Comparison of ENCODE assay signal across 18 cellular contexts in genomic region chr9:95667789-95668188, GRCh38.
"Had no signal": no experiment of that assay in that cellular context is flagged by ENCODE, and none has a peak within 500 bp of the region (broad histone marks: within the 10 kb centered on the region; RNA-seq: fewer than 3 reads in every experiment).

No MANE protein-coding gene starts in this region.

- DNase-seq: activated CD4-positive, alpha-beta T cell treated with anti-CD3 and anti-CD28 coated beads for 1 hour; activated CD4-positive, alpha-beta T cell treated with anti-CD3 and anti-CD28 coated beads, Interleukin-2, amount 50 U/mL, for 4 hours; activated naive CD4-positive, alpha-beta T cell treated with Interleukin-2 at 50 U/mL for 16 hours; aorta; cortex of kidney; effector CD8-positive, alpha-beta T cell; foreskin fibroblast; hypothalamus; kidney; left ventricle myocardium superior; mucosa of descending colon; naive thymus-derived CD4-positive, alpha-beta T cell; pancreas; stimulated activated CD4-positive, alpha-beta T cell treated with anti-CD3 and anti-CD28 coated beads, Interleukin-1b, Interleukin-23, amount 100 ng/mL, for 48 hours had no signal

- H3K4me3 ChIP-seq: mucosa of descending colon, pancreas, tibial nerve, vagina had no signal

- H3K27ac ChIP-seq: pancreas, tibial nerve, vagina had no signal

- H3K27me3 ChIP-seq: pancreas, tibial nerve, vagina had no signal

- H3K9me3 ChIP-seq: mucosa of descending colon, pancreas, tibial nerve, vagina had no signal

- FAIRE-seq: endothelial cell of umbilical vein, kidney, pancreas had no signal

- H3K4me1 ChIP-seq: pancreas, vagina had no signal

- H3K36me3 ChIP-seq: pancreas, tibial nerve, vagina had no signal

- ATAC-seq: activated T-helper 17 cell treated with anti-CD3 and anti-CD28 coated beads, Interleukin-2, amount 50 U/mL, for 72 hours; left ventricle myocardium superior; mucosa of descending colon; naive thymus-derived CD4-positive, alpha-beta T cell; pancreas had no signal
